Comparison of ENCODE assay signal across 20 cellular contexts in the genomic region with DNA sequence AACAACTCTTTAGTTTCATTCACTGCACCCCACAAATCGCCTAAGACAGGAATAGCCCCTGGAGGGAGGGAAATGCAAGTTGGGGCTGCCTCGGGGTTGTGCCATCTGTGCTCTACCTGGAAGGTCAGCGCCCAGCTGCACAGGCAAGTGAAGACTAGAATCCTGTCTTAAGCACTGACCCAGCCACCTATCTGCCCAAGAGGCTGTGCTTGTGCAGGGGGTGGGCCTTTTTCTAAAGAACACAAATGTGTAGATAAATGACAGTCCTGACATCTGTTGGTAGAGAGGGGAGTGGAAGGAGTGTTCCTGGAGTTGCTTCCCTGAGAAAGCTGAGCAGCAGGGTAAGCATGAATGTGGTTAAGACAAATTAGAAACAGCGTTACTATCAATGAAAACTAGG. TPM values are rescaled to one million over a fixed set of nuclear protein-coding genes. Genes with fewer than 3 reads are reported as not detected.
DNase-seq lines count a peak whose midpoint lies in the region; ATAC-seq, FAIRE-seq and TF ChIP-seq lines count a peak whose summit lies in the region.
"Had no signal": no experiment of that assay in that cellular context is flagged by ENCODE, and none has a peak within 500 bp of the region (broad histone marks: within the 10 kb centered on the region; RNA-seq: fewer than 3 reads in every experiment).

No MANE protein-coding gene starts in this region.

- no peak overlapping the region for H3K9ac ChIP-seq in K562 (ENCODE audit: insufficient read depth in 1 of 2, low read depth in 2 of 2, low read length in 2 of 2)
- H3K9ac ChIP-seq: BLaER1 treated with 17β-estradiol and CSF1 and Interleukin-3, amounts not matched to agents 10 nM and 100 nM had no signal

- H3K27ac ChIP-seq in GM23338 (ENCODE audit: low read depth): no peak overlapping the region
- H3K27ac ChIP-seq in K562 (ENCODE audit: extremely low read depth, low read depth, low read length): no peak overlapping the region
- H3K27ac ChIP-seq: BLaER1 treated with 17β-estradiol and CSF1 and Interleukin-3, amounts not matched to agents 10 nM and 100 nM had no signal

- no peak overlapping the region for H3K4me3 ChIP-seq in GM23338
- H3K4me3 ChIP-seq in K562: no peak overlapping the region
- H3K4me3 ChIP-seq: BLaER1 treated with 17β-estradiol and CSF1 and Interleukin-3, amounts not matched to agents 10 nM and 100 nM had no signal

- H3K27me3 Mint-ChIP-seq in GM23338 (ENCODE audit: insufficient read depth, low read depth, poor library complexity): peaks cover 2% of the 10 kb centered on the region
- peaks cover 7% of the 10 kb centered on the region for H3K27me3 Mint-ChIP-seq in nephron progenitor cell (ENCODE audit: low read depth, poor library complexity)
- H3K27me3 Mint-ChIP-seq: CD4-positive, CD25-positive, alpha-beta regulatory T cell; IgD-negative memory B cell had no signal

- CTCF ChIA-PET in K562 (lab: Yijun Ruan, JAX; ENCODE audit: low intra/inter-chr PET ratio): no interaction called here

- 55% methylated on average over 4 of the region's 4 CpGs for WGBS in K562 (ENCODE audit: insufficient coverage, low coverage, missing lambda C conversion rate)

- TF ChIP-seq EP300 in K562 (IDR thresholded peaks at IDR 0.05; ENCODE audit: low read length): no peak

- POLR2A ChIA-PET in K562 (lab: Yijun Ruan, JAX): interaction anchor here (1.1 to 1.3 kb wide), 2 partner anchors 20 to 271 kb away, joined by 3 to 5 read pairs; no protein-coding TSS in a partner anchor

- H3K36me3 Mint-ChIP-seq in GM23338 (ENCODE audit: low read depth) (peaks cover 34% of the 10 kb centered on the region; the same call in 2 of the 3 replicates), nephron progenitor cell (ENCODE audit: low read depth) (peaks cover 71% of the 10 kb centered on the region)

- H3K4me1 ChIP-seq in GM23338 (ENCODE audit: insufficient read depth) (peaks cover 10% of the 10 kb centered on the region; the same call in 1 of the 2 replicates), K562 (replicated peaks in 1 of 2; ENCODE audit: control insufficient read depth in 2 of 2, insufficient read depth in 2 of 2, low read length in 2 of 2) (no peaks in the 10 kb centered on the region)
- H3K4me1 ChIP-seq: BLaER1 treated with 17β-estradiol and CSF1 and Interleukin-3, amounts not matched to agents 10 nM and 100 nM had no signal

- H4K20me1 ChIP-seq in GM23338 (replicated peaks; ENCODE audit: insufficient read depth) (no peaks in the 10 kb centered on the region), K562 (replicated peaks; ENCODE audit: control insufficient read depth, insufficient read depth, low read length) (no peaks in the 10 kb centered on the region)

- peaks cover 14% of the 10 kb centered on the region for H3K4me1 Mint-ChIP-seq in GM23338
- peaks cover 7% of the 10 kb centered on the region for H3K4me1 Mint-ChIP-seq in nephron progenitor cell

- no peak for FAIRE-seq in K562 (lab: Jason Lieb, UNC)
- FAIRE-seq: GM12892, GM19239 had no signal

- H3K4me3 Mint-ChIP-seq in GM23338 (no peak overlapping the region), nephron progenitor cell (no peak overlapping the region)
- H3K4me3 Mint-ChIP-seq: IgD-negative memory B cell had no signal

- TF ChIP-seq POLR2A in K562 (conservative IDR thresholded peaks at IDR 0.05): peak; percentile 35; the same call in 1 of the 2 replicates

- in situ Hi-C loops in K562 (cut with MboI): no loop called here

- no peaks in the 10 kb centered on the region for H3F3A ChIP-seq in GM23338 (replicated peaks; ENCODE audit: low read depth)

- H3K9me1 ChIP-seq in K562 (ENCODE audit: control insufficient read depth, insufficient read depth, low read length): no peaks in the 10 kb centered on the region

- H2AFZ ChIP-seq in GM23338: no peak overlapping the region
- no peak overlapping the region for H2AFZ ChIP-seq in K562 (ENCODE audit: low read depth, low read length)

- H3K79me2 ChIP-seq in GM23338 (replicated peaks; ENCODE audit: insufficient read depth): no peaks in the 10 kb centered on the region
- no peaks in the 10 kb centered on the region for H3K79me2 ChIP-seq in K562 (ENCODE audit: control insufficient read depth, insufficient read depth, low read length)

- no peaks in the 10 kb centered on the region for H3K9me2 ChIP-seq in GM23338 (ENCODE audit: insufficient read depth)

- H3K27ac Mint-ChIP-seq in GM23338 (no peak overlapping the region), nephron progenitor cell (peak overlapping the region; percentile 80)

- ATAC-seq in GM23338: peak; percentile 63
- ATAC-seq in K562: peak; percentile 61
- no peak for ATAC-seq in HG03520 (IDR thresholded peaks at IDR 0.05; ENCODE audit: unreplicated experiment)

- H3K4me2 ChIP-seq in GM23338 (no peak overlapping the region), K562 (ENCODE audit: insufficient read depth, low read length) (no peak overlapping the region)
- H3K4me2 ChIP-seq: BLaER1 treated with 17β-estradiol and CSF1 and Interleukin-3, amounts not matched to agents 10 nM and 100 nM had no signal

- H3K9me3 ChIP-seq in K562 (replicated peaks; ENCODE audit: control insufficient read depth, insufficient read depth, low read depth, low read length): peaks cover 17% of the 10 kb centered on the region

- H3K9me3 Mint-ChIP-seq in GM23338 (no peaks in the 10 kb centered on the region), nephron progenitor cell (peaks cover 54% of the 10 kb centered on the region)

- BruUV-seq in K562 (replicated peaks; lab: Mats Ljungman, UMichigan): TSS peak; percentile 2

- peak; percentile 11 for DNase-seq in NCI-H146 (lab: John Stamatoyannopoulos, UW)
- no peak for DNase-seq in NCI-H146 treated with DMSO at 0.1 percent for 48 hours (lab: John Stamatoyannopoulos, UW; ENCODE audit: unreplicated experiment)
- DNase-seq in GM23338 (ENCODE audit: low spot score): peak; percentile 28
- DNase-seq in K562 (ENCODE audit: extremely low read depth in 1 of 4, low spot score in 3 of 4): peak in 1 of 4 experiments; percentile 16
- no peak for DNase-seq in nephron progenitor cell
- DNase-seq in NCI-H1930 (lab: John Stamatoyannopoulos, UW): no peak
- DNase-seq: 8988T; AML-193; Calu3; CD4-positive, CD25-positive, alpha-beta regulatory T cell; DMS153; DMS79 treated with DMSO at 0.1 percent for 48 hours; EL; H7 had no signal

- TF ChIP-seq CTCF in GM23338 (conservative IDR thresholded peaks at IDR 0.05; ENCODE audit: low read depth in 2 of 2) (no peak), K562 (IDR thresholded peaks at IDR 0.05 in 2 of 3, conservative IDR thresholded peaks at IDR 0.05 in 1 of 3; ENCODE audit: insufficient read depth in 2 of 3, low read depth in 1 of 3, low read length in 3 of 3) (peak in 1 of 3 experiments; percentile 12; a peak in 1 of 6 replicates), nephron progenitor cell (IDR thresholded peaks at IDR 0.05) (no peak)

- H3K27me3 ChIP-seq in GM23338 (ENCODE audit: insufficient read depth) (no peaks in the 10 kb centered on the region), K562 (ENCODE audit: control insufficient read depth in 2 of 2, insufficient read depth in 2 of 2, low read length in 2 of 2) (no peaks in the 10 kb centered on the region)
- H3K27me3 ChIP-seq: BLaER1 treated with 17β-estradiol and CSF1 and Interleukin-3, amounts not matched to agents 10 nM and 100 nM had no signal

- intact Hi-C loops in K562 (cut with micrococcal nuclease): no loop called here

- H3K36me3 ChIP-seq in GM23338 (ENCODE audit: insufficient read depth) (no peaks in the 10 kb centered on the region; the same call in 1 of the 2 replicates), K562 (ENCODE audit: control insufficient read depth, insufficient read depth, low read length) (peaks cover 33% of the 10 kb centered on the region)

- TF ChIP-seq RAD21 in K562 (CRISPR knock-in tag; conservative IDR thresholded peaks at IDR 0.05 in 1 of 2, IDR thresholded peaks at IDR 0.05 in 1 of 2): no peak; a peak in 1 of 4 replicates

TF ChIP-seq in K562, 482 proteins besides CTCF, POLR2A, EP300 and RAD21:
- TF ChIP-seq SUPT5H (IDR thresholded peaks at IDR 0.05) (0 out of 2 replicates have a peak, but pooled peaks have one; percentile 27), POLR2AphosphoS2 (IDR thresholded peaks at IDR 0.05; ENCODE audit: low read length) (0 out of 2 replicates have a peak, but pooled peaks have one; percentile 39), TRIM28 (IDR thresholded peaks at IDR 0.05) (no peak)
TF ChIP-seq in K562: peak in this region for 2.

RNA-seq across cellular contexts. Expression of a gene that starts 15.7 kb away (rescaled TPM):
- 9.5 and 10.8 TPM in 2 replicates for total RNA-seq in GM23338 (2014; rRNA removed; shearing (Covaris generic))
- polyA plus RNA-seq in GM23338 (2016; fragmentation: Nextera tagmentation; extraction: Ambion mirVana): 2.9 and 3.1 TPM in 2 replicates
- 40.6 and 103 TPM in 2 replicates for total RNA-seq in K562 (2011; cell fraction: chromatin; rRNA removed; ENCODE audit: low replicate concordance)
- total RNA-seq in K562 (2011; cell fraction: nucleolus; rRNA removed): 31.4 and 40.7 TPM in 2 replicates
- 63.0 and 83.7 TPM in 2 replicates for total RNA-seq in K562 (2011; cell fraction: nucleoplasm; rRNA removed)
- total RNA-seq in K562 (2014; rRNA removed): 35.1 and 37.5 TPM in 2 replicates
- 47.4 and 51.9 TPM in 2 replicates for total RNA-seq in K562 (2014; rRNA removed; fragmentation: Illumina TruSeq; extraction: Trizol)
- 44.0 and 48.9 TPM in 2 replicates for total RNA-seq in K562 (2015; rRNA removed; fragmentation: Illumina TruSeq; extraction: Trizol)
- total RNA-seq in K562 (2021): 38.1 and 38.4 TPM in 2 replicates
- 29.4 and 48.1 TPM in 2 replicates for polyA plus RNA-seq in K562 (2011; rRNA removed)
- polyA plus RNA-seq in K562 (2011; cell fraction: cytosol; rRNA removed): 12.8 and 16.8 TPM in 2 replicates
- polyA plus RNA-seq in K562 (2011; cell fraction: nucleus; rRNA removed): 31.7 and 31.8 TPM in 2 replicates
- 16.6 and 17.1 TPM in 2 replicates for polyA plus RNA-seq in K562 (2012)
- 24.6 and 28.8 TPM in 2 replicates for polyA plus RNA-seq in K562 (2014; fragmentation: Illumina TruSeq; extraction: Trizol)
- polyA plus RNA-seq in K562 (2014; fragmentation: Nextera tagmentation; extraction: Ambion mirVana): 10 to 100 TPM; 13.1 TPM
- 19.3 and 19.8 TPM in 2 replicates for polyA plus RNA-seq in K562 (2014; rRNA removed)
- polyA minus RNA-seq in K562 (2011; rRNA and poly(A)+ RNA removed): 113 and 141 TPM in 2 replicates
- polyA minus RNA-seq in K562 (2011; cell fraction: cytosol; rRNA and poly(A)+ RNA removed): 38.1 and 55.9 TPM in 2 replicates
- polyA minus RNA-seq in K562 (2011; cell fraction: nucleus; rRNA and poly(A)+ RNA removed): 84.6 and 128 TPM in 2 replicates
- total RNA-seq: Calu3, HT-29 had no signal

Comparison
In these comparisons a context has a peak if more than half of its experiments do, and no peak if none do; other contexts are left out.
1. DNase-seq: peak in NCI-H146 (single experiment) and GM23338 (single experiment); none in NCI-H146 treated with DMSO at 0.1 percent for 48 hours (single experiment), nephron progenitor cell (single experiment) and NCI-H1930 (0 of 2).